In genomic region chr21:15140321-15141019, GRCh38 we compare ENCODE assay signal across 15 cellular contexts.
DNase-seq lines count a peak whose midpoint lies in the region; ATAC-seq and FAIRE-seq lines count a peak whose summit lies in the region.
"Had no signal": no experiment of that assay in that cellular context is flagged by ENCODE, and none has a peak within 500 bp of the region (broad histone marks: within the 10 kb centered on the region; RNA-seq: fewer than 3 reads in every experiment).

No MANE protein-coding gene starts in this region.

- peak overlapping the region; percentile 72 to 87 for H3K27ac ChIP-seq in small intestine (ENCODE audit: low read depth in 1 of 2, low read length in 1 of 2)
- H3K27ac ChIP-seq: 22Rv1 had no signal

- WGBS in small intestine, 3 donors: 11 to 43% (median 23%) methylated on average over 9 of the region's 9 CpGs

- peaks cover 14 to 18% of the 10 kb centered on the region in 2 donors for H3K4me1 ChIP-seq in small intestine (ENCODE audit: control insufficient read depth in 2 of 2, insufficient read depth in 1 of 2, low read depth in 1 of 2, low read length in 1 of 2)

- no peaks in the 10 kb centered on the region for H3K36me3 ChIP-seq in small intestine (ENCODE audit: control insufficient read depth in 2 of 2, insufficient read depth in 2 of 2, low read length in 2 of 2)

- no peak for ATAC-seq in HG03378 (IDR thresholded peaks at IDR 0.05; ENCODE audit: unreplicated experiment)
- ATAC-seq: effector memory CD8-positive, alpha-beta T cell; Panc1 had no signal

- peak overlapping the region in 1 of 2 donors; percentile 23 for H3K4me3 ChIP-seq in small intestine (ENCODE audit: low read depth in 1 of 2, low read length in 2 of 2)

- peak; percentile 2 for DNase-seq in DMS 273 (lab: John Stamatoyannopoulos, UW; ENCODE audit: unreplicated experiment)
- no peak for DNase-seq in DMS 273 treated with DMSO at 0.1 percent for 48 hours (lab: John Stamatoyannopoulos, UW)
- peak; percentile 11 for DNase-seq in astrocyte of the hippocampus (ENCODE audit: low read depth, low spot score)
- peak; percentile 83 for DNase-seq in left kidney (ENCODE audit: low read depth, low spot score)
- DNase-seq in small intestine: peak; percentile 99
- DNase-seq in NCI-H2081 treated with DMSO at 0.1 percent for 48 hours (lab: John Stamatoyannopoulos, UW): no peak
- DNase-seq in NCI-H345 (lab: John Stamatoyannopoulos, UW): no peak
- DNase-seq: effector memory CD8-positive, alpha-beta T cell; hippocampal formation; NCI-H146; stimulated activated CD4-positive, alpha-beta T cell treated with anti-CD3 and anti-CD28 coated beads, Interleukin-2, amount 100 ng/mL, for 48 hours; T1000 had no signal

- peak; percentile 67 for FAIRE-seq in small intestine (lab: Jason Lieb, UNC)

- no peaks in the 10 kb centered on the region for H3K27me3 ChIP-seq in small intestine (ENCODE audit: control insufficient read depth in 2 of 2, insufficient read depth in 2 of 2, low read length in 2 of 2)

- H3K9me3 ChIP-seq in small intestine (ENCODE audit: control insufficient read depth, low read depth): no peaks in the 10 kb centered on the region

Comparison
In these comparisons a context has a peak if more than half of its experiments do, and no peak if none do; other contexts are left out.
1. DNase-seq: peak in DMS 273 (single experiment), astrocyte of the hippocampus (single experiment), left kidney (single experiment) and small intestine (single experiment); none in DMS 273 treated with DMSO at 0.1 percent for 48 hours (single experiment), NCI-H2081 treated with DMSO at 0.1 percent for 48 hours (single experiment) and NCI-H345 (single experiment).